ENCODE assay signal across 23 cellular contexts in the genomic region with DNA sequence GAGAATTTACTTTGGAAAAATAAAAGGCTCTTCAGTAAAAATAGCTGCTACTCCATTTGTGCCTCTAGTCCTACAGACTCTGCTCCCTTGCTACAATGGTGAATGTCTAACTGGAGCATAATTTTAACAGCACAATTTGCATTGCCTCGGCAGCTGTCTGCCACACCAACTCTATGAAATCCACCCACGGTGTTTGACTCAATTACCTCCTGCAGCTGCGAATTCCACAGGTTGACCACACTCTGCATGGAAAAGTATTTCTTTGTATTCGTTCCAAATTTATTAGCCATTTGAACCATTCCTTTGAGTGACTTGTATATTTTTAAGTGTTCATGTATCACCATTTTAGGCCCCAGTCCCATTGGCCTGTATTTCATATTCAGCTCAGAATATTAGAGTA.
"Had no signal": no experiment of that assay in that cellular context is flagged by ENCODE, and none has a peak within 500 bp of the region (broad histone marks: within the 10 kb centered on the region; RNA-seq: fewer than 3 reads in every experiment).

No MANE protein-coding gene starts in this region.

- H3K36me3 ChIP-seq: ascending aorta, neutrophil, sigmoid colon, tibial artery had no signal

- H3K4me1 ChIP-seq: ascending aorta, sigmoid colon, tibial artery had no signal

- DNase-seq: activated CD4-positive, alpha-beta T cell treated with anti-CD3 and anti-CD28 coated beads, Interleukin-2, amount 50 U/mL, for 4 hours; activated gamma-delta T cell; activated T-cell treated with anti-CD3 and anti-CD28 coated beads, Interleukin-2, amount 50 U/mL, for 72 hours; dorsolateral prefrontal cortex; foreskin melanocyte; hypothalamus; mucosa of descending colon; naive thymus-derived CD8-positive, alpha-beta T cell; sigmoid colon; stimulated activated CD4-positive, alpha-beta T cell treated with anti-CD3 and anti-CD28 coated beads, Interleukin-12 subunit alpha, Interleukin-12 subunit beta, amount 100 ng/mL, for 4 hours; stimulated activated CD4-positive, alpha-beta T cell treated with anti-CD3 and anti-CD28 coated beads, Interleukin-1b, Interleukin-23, amount 100 ng/mL, for 48 hours; stimulated activated CD8-positive, alpha-beta memory T cell treated with anti-CD3 and anti-CD28 coated beads, Interleukin-4, amount 100 ng/mL, for 48 hours; stimulated activated naive CD4-positive, alpha-beta T cell treated with Interleukin-2 at 50 U/mL for 16 hours; SW 1271; tibial artery had no signal

- H3K27me3 Mint-ChIP-seq: activated naive CD4-positive, alpha-beta T cell treated with anti-CD3 and anti-CD28 coated beads, Interleukin-2, amount 50 U/mL, for 24 hours had no signal

- H3K4me1 Mint-ChIP-seq: activated naive CD4-positive, alpha-beta T cell treated with anti-CD3 and anti-CD28 coated beads, Interleukin-2, amount 50 U/mL, for 24 hours; naive thymus-derived CD8-positive, alpha-beta T cell had no signal

- FAIRE-seq: colon, keratinocyte, TTC549 had no signal

- H3K9me3 ChIP-seq: ascending aorta, mucosa of descending colon, neutrophil, sigmoid colon, tibial artery had no signal

- H3K27me3 ChIP-seq: ascending aorta, dorsolateral prefrontal cortex, neutrophil, sigmoid colon had no signal

- H3K4me3 Mint-ChIP-seq: activated naive CD4-positive, alpha-beta T cell treated with anti-CD3 and anti-CD28 coated beads, Interleukin-2, amount 50 U/mL, for 24 hours; activated T-cell treated with anti-CD3 and anti-CD28 coated beads, Interleukin-2, amount 50 U/mL, for 72 hours; naive thymus-derived CD8-positive, alpha-beta T cell; T-helper 2 cell treated with Interferon-gamma antibody and Interleukin-4, amounts not matched to agents 5 μg/mL and 100 μg/mL, for 36 hours had no signal

- H3K27ac Mint-ChIP-seq: activated naive CD4-positive, alpha-beta T cell treated with anti-CD3 and anti-CD28 coated beads, Interleukin-2, amount 50 U/mL, for 24 hours; activated T-cell treated with anti-CD3 and anti-CD28 coated beads, Interleukin-2, amount 50 U/mL, for 72 hours; naive thymus-derived CD8-positive, alpha-beta T cell; T-helper 2 cell treated with Interferon-gamma antibody and Interleukin-4, amounts not matched to agents 5 μg/mL and 100 μg/mL, for 36 hours had no signal

- H3K27ac ChIP-seq: ascending aorta, dorsolateral prefrontal cortex, neutrophil, sigmoid colon, tibial artery had no signal

- ATAC-seq: activated T-cell treated with anti-CD3 and anti-CD28 coated beads, Interleukin-2, amount 50 U/mL, for 72 hours; left lobe of liver; mucosa of descending colon; naive thymus-derived CD8-positive, alpha-beta T cell had no signal

- H3K36me3 Mint-ChIP-seq: activated naive CD4-positive, alpha-beta T cell treated with anti-CD3 and anti-CD28 coated beads, Interleukin-2, amount 50 U/mL, for 24 hours; naive thymus-derived CD8-positive, alpha-beta T cell had no signal

- H3K4me3 ChIP-seq: ascending aorta, dorsolateral prefrontal cortex, mucosa of descending colon, sigmoid colon, tibial artery had no signal
